In genomic region chr3:166706094-166706493, GRCh38 we compare ENCODE assay signal across 22 cellular contexts.
"Had no signal": no experiment of that assay in that cellular context is flagged by ENCODE, and none has a peak within 500 bp of the region (broad histone marks: within the 10 kb centered on the region; RNA-seq: fewer than 3 reads in every experiment).

No MANE protein-coding gene starts in this region.

- H3K4me1 ChIP-seq: SJSA1 had no signal

- H3K9me3 ChIP-seq: MG63, SJSA1, SK-N-SH had no signal

- H3K36me3 ChIP-seq: MG63, SJSA1 had no signal

- ATAC-seq: HepG2 had no signal

- DNase-seq: IMR-90, Karpas-422, KG1, MG63, NCI-H1092, NCI-H1105 treated with DMSO at 0.1 percent for 48 hours, NCI-H1436, NCI-H187, NCI-H2029, NCI-H2081 treated with DMSO at 0.1 percent for 48 hours, NCI-H2227 treated with DMSO at 0.1 percent for 48 hours, NCI-H524, NCI-H526 treated with DMSO at 0.1 percent for 48 hours, NCI-H774, Right ventricle myocardium superior, RPMI8226, SIG-M5, SK-N-SH, SW 1271 had no signal

- H3K27ac ChIP-seq: SJSA1 had no signal

- H3K4me3 ChIP-seq: MG63, SJSA1 had no signal

- H3K27me3 ChIP-seq: MG63, SJSA1 had no signal

- FAIRE-seq: HepG2, RCC 7860 had no signal
